In the genomic region with DNA sequence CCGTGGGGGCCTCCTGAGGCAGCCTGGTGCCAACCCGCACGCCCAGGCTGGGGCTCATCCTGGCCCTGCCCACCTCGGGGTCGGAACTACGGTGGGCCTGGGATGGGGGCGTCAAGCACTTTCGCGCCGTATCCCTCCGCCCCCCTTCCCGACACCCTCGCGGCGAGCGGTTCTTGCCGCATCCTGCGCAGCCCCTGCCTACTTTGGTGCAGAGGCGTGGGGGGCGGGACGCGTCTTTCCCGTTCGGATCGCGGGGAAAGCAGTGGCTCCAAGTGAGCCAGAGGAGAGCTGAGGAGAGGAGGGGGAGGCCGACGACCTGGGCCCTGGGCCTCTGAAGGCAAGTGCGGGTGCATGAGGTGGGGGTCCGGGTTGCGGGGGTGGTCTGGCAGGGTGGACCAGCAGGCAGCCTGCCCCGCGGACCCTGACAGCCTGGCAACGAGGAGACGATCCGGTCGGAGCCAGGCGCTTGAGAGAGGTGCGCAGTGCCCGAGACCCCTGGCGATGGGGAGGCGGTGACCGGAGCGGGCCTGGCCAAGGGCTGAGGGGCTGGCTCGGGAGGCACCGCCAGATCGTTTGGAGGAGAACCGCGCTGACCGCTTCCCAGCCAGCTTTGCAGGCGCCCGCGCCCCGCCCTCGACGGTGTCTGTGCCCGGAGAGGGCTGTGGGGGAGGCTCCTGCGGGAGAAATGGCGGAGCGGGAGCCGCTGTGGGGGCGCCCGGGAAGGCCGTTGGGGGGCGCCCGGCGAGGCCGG, we compare ENCODE assay signal across 8 cellular contexts. TPM values are rescaled to one million over a fixed set of nuclear protein-coding genes. Genes with fewer than 3 reads are reported as not detected.
DNase-seq lines count a peak whose midpoint lies in the region; ATAC-seq and TF ChIP-seq lines count a peak whose summit lies in the region.

A gene (plus strand): TSS at position 233 of the 751 bp plus-strand sequence. CDS start 2,422 bp downstream, outside the sequence.

- TF ChIP-seq CTCF in fibroblast of villous mesenchyme (IDR thresholded peaks at IDR 0.05; ENCODE audit: insufficient read depth, low read depth, low read length) = no peak

- H3K4me1 Mint-ChIP-seq in IgD-negative memory B cell = peaks cover 0 to 2% (median 0%) of the 10 kb centered on the region in 3 donors
- H3K4me1 Mint-ChIP-seq in activated naive CD4-positive, alpha-beta T cell treated with anti-CD3 and anti-CD28 coated beads for 36 hours (ENCODE audit: low read depth) = peaks cover 11% of the 10 kb centered on the region
- peaks cover 10 to 27% (median 23%) of the 10 kb centered on the region in 4 donors for H3K4me1 Mint-ChIP-seq in naive thymus-derived CD8-positive, alpha-beta T cell

- DNase-seq in EH (ENCODE audit: low read depth) (peak; percentile 39), fibroblast of villous mesenchyme (ENCODE audit: low read depth) (peak; percentile 11), aorta (peak; percentile 74 to 85), DMS153 (lab: John Stamatoyannopoulos, UW) (no peak)
- DNase-seq in activated naive CD4-positive, alpha-beta T cell treated with anti-CD3 and anti-CD28 coated beads for 36 hours = peak; percentile 41
- DNase-seq in naive thymus-derived CD8-positive, alpha-beta T cell = peak in 7 of 10 donors; percentile 9 to 36 (median 21)

- intact Hi-C loops in activated naive CD4-positive, alpha-beta T cell treated with anti-CD3 and anti-CD28 coated beads for 36 hours (cut with micrococcal nuclease) = loop anchor here (2.0 to 5.0 kb wide), 2 partner anchors 60 to 115 kb away; a partner anchor contains a TSS
- intact Hi-C loops in aorta (cut with DNase I) = loop anchor here (2.0 to 10.0 kb wide), 5 partner anchors 52 to 150 kb away; a partner anchor contains a TSS

- peak within 1 kb of the TSS in 1 of 3 donors; percentile 67 for H3K27ac Mint-ChIP-seq in IgD-negative memory B cell
- H3K27ac Mint-ChIP-seq in activated naive CD4-positive, alpha-beta T cell treated with anti-CD3 and anti-CD28 coated beads for 36 hours = no peak within 1 kb of the TSS
- peak within 1 kb of the TSS in 8 of 10 donors; percentile 48 to 94 (median 77) for H3K27ac Mint-ChIP-seq in naive thymus-derived CD8-positive, alpha-beta T cell

- H3K4me3 Mint-ChIP-seq in IgD-negative memory B cell = peak within 1 kb of the TSS; percentile 22 to 90 (median 72)
- peak within 1 kb of the TSS; percentile 80 for H3K4me3 Mint-ChIP-seq in activated naive CD4-positive, alpha-beta T cell treated with anti-CD3 and anti-CD28 coated beads for 36 hours
- peak within 1 kb of the TSS; percentile 85 to 95 (median 90) for H3K4me3 Mint-ChIP-seq in naive thymus-derived CD8-positive, alpha-beta T cell

- H3K4me1 ChIP-seq in aorta (ENCODE audit: control insufficient read depth in 1 of 2, insufficient read depth in 2 of 2, low read length in 2 of 2) = no peaks in the 10 kb centered on the region

- H3K27me3 Mint-ChIP-seq in IgD-negative memory B cell = peaks cover 13% of the 10 kb centered on the region
- peaks cover 7% of the 10 kb centered on the region for H3K27me3 Mint-ChIP-seq in activated naive CD4-positive, alpha-beta T cell treated with anti-CD3 and anti-CD28 coated beads for 36 hours (ENCODE audit: low read depth)
- H3K27me3 Mint-ChIP-seq in naive thymus-derived CD8-positive, alpha-beta T cell = peaks cover 0 to 7% (median 0%) of the 10 kb centered on the region in 5 donors

- no peaks in the 10 kb centered on the region for H3K27me3 ChIP-seq in aorta (ENCODE audit: control insufficient read depth in 1 of 2, insufficient read depth in 2 of 2, low read length in 1 of 2)

- 0 to 35% methylated on average over 57 to 68 of the region's 68 CpGs for WGBS in aorta, 2 donors

- peaks cover 2% of the 10 kb centered on the region for H3K36me3 Mint-ChIP-seq in IgD-negative memory B cell
- no peaks in the 10 kb centered on the region for H3K36me3 Mint-ChIP-seq in activated naive CD4-positive, alpha-beta T cell treated with anti-CD3 and anti-CD28 coated beads for 36 hours (ENCODE audit: low read depth)
- no peaks in the 10 kb centered on the region for H3K36me3 Mint-ChIP-seq in naive thymus-derived CD8-positive, alpha-beta T cell

- H3K9me3 ChIP-seq in aorta (ENCODE audit: control insufficient read depth, low read length) = no peaks in the 10 kb centered on the region

- peaks cover 0 to 3% (median 0%) of the 10 kb centered on the region in 3 donors for H3K9me3 Mint-ChIP-seq in IgD-negative memory B cell
- no peaks in the 10 kb centered on the region for H3K9me3 Mint-ChIP-seq in activated naive CD4-positive, alpha-beta T cell treated with anti-CD3 and anti-CD28 coated beads for 36 hours
- no peaks in the 10 kb centered on the region for H3K9me3 Mint-ChIP-seq in naive thymus-derived CD8-positive, alpha-beta T cell

- CTCF ChIA-PET in activated naive CD4-positive, alpha-beta T cell treated with anti-CD3 and anti-CD28 coated beads for 36 hours (lab: Charles Lee) = no interaction called here

- H3K27ac ChIP-seq in aorta (ENCODE audit: low read depth in 1 of 2, low read length in 2 of 2) = peak within 1 kb of the TSS in 1 of 2 donors; percentile 66

- ATAC-seq in naive thymus-derived CD8-positive, alpha-beta T cell = peak; percentile 68 to 77
- ATAC-seq in aorta (ENCODE audit: low FRiP score) (peak; percentile 86), HG02973 (IDR thresholded peaks at IDR 0.05; ENCODE audit: unreplicated experiment) (no peak)

- H3K4me3 ChIP-seq in fibroblast of villous mesenchyme (ENCODE audit: low read depth, low read length) (peak within 1 kb of the TSS; percentile 67), aorta (ENCODE audit: low read length in 2 of 2) (peak within 1 kb of the TSS; percentile 13 to 50)

- no peaks in the 10 kb centered on the region for H3K36me3 ChIP-seq in aorta (ENCODE audit: control insufficient read depth in 1 of 2, insufficient read depth in 2 of 2, low read length in 1 of 2)

- POLR2A ChIA-PET in naive thymus-derived CD8-positive, alpha-beta T cell (lab: Charles Lee) = no interaction called here

RNA-seq across cellular contexts. Expression of the gene that starts here (rescaled TPM):
- polyA plus RNA-seq in IgD-negative memory B cell (0.74 TPM), aorta (1 to 10 TPM; 6.6 to 7.4 TPM)
- total RNA-seq in activated naive CD4-positive, alpha-beta T cell treated with anti-CD3 and anti-CD28 coated beads for 36 hours = 1 to 10 TPM; 1.7 to 2.0 TPM
- total RNA-seq in fibroblast of villous mesenchyme (13.5 and 15.5 TPM in 2 replicates), aorta (10 to 100 TPM; 10.7 to 15.3 TPM)
- 1 to 10 TPM; 5.1 to 6.9 TPM for total RNA-seq in naive thymus-derived CD8-positive, alpha-beta T cell
- polyA plus RNA-seq in naive thymus-derived CD8-positive, alpha-beta T cell = 10 to 100 TPM in 1 of 3 donors, 1 to 10 TPM in 2; 3.2 to 11.0 (median 5.3) TPM
